In genomic region chr3:76735153-76735552, GRCh38 we compare ENCODE assay signal across 22 cellular contexts.
DNase-seq lines count a peak whose midpoint lies in the region; ATAC-seq lines count a peak whose summit lies in the region.
"Had no signal": no experiment of that assay in that cellular context is flagged by ENCODE, and none has a peak within 500 bp of the region (broad histone marks: within the 10 kb centered on the region; RNA-seq: fewer than 3 reads in every experiment).

No MANE protein-coding gene starts in this region.

- WGBS in mesendoderm (ENCODE audit: extremely low coverage, insufficient coverage, low lambda C conversion rate), result no CpG with 5 or more reads among the region's 3 CpGs

- H3K4me1 Mint-ChIP-seq in activated T-helper 1 cell treated with anti-CD3 and anti-CD28 coated beads, Interleukin-12 subunit alpha, Interleukin-12 subunit beta, Interleukin-2, Interleukin-4 antibody, amounts not matched to agents 30 ng/mL and 10 ng/mL and 1 ng/mL, durations not matched to agents 14 hours and 24 hours and 36 hours (ENCODE audit: low read depth), result no peaks in the 10 kb centered on the region
- H3K4me1 Mint-ChIP-seq: B cell had no signal

- no peaks in the 10 kb centered on the region for H3K27me3 Mint-ChIP-seq in activated T-helper 1 cell treated with anti-CD3 and anti-CD28 coated beads, Interleukin-12 subunit alpha, Interleukin-12 subunit beta, Interleukin-2, Interleukin-4 antibody, amounts not matched to agents 30 ng/mL and 10 ng/mL and 1 ng/mL, durations not matched to agents 14 hours and 24 hours and 36 hours (ENCODE audit: insufficient read depth)
- H3K27me3 Mint-ChIP-seq: B cell had no signal

- no peaks in the 10 kb centered on the region for H3K36me3 Mint-ChIP-seq in activated T-helper 1 cell treated with anti-CD3 and anti-CD28 coated beads, Interleukin-12 subunit alpha, Interleukin-12 subunit beta, Interleukin-2, Interleukin-4 antibody, amounts not matched to agents 30 ng/mL and 10 ng/mL and 1 ng/mL, durations not matched to agents 14 hours and 24 hours and 36 hours (ENCODE audit: low read depth)
- H3K36me3 Mint-ChIP-seq: CD8-positive, alpha-beta T cell had no signal

- H2BK120ac ChIP-seq in mesendoderm (ENCODE audit: low read depth, low read length), result no peak overlapping the region

- H3K79me2 ChIP-seq in mesendoderm (ENCODE audit: control insufficient read depth, insufficient read depth, low read length), result no peaks in the 10 kb centered on the region

- H3K4ac ChIP-seq in mesendoderm (ENCODE audit: low read depth, low read length), result no peak overlapping the region

- H3K27ac Mint-ChIP-seq in activated T-helper 1 cell treated with anti-CD3 and anti-CD28 coated beads, Interleukin-12 subunit alpha, Interleukin-12 subunit beta, Interleukin-2, Interleukin-4 antibody, amounts not matched to agents 30 ng/mL and 10 ng/mL and 1 ng/mL, durations not matched to agents 14 hours and 24 hours and 36 hours, result no peak overlapping the region
- H3K27ac Mint-ChIP-seq: B cell; CD8-positive, alpha-beta T cell had no signal

- no peaks in the 10 kb centered on the region for H3K36me3 ChIP-seq in mesendoderm (ENCODE audit: control insufficient read depth, insufficient read depth, low read length)
- H3K36me3 ChIP-seq: SJSA1 had no signal

- no peak overlapping the region for H3K4me2 ChIP-seq in mesendoderm (ENCODE audit: low read length)

- H3K27me3 ChIP-seq in mesendoderm (ENCODE audit: insufficient read depth, low read length, poor library complexity), result no peaks in the 10 kb centered on the region
- H3K27me3 ChIP-seq: SJSA1 had no signal

- no peak overlapping the region for H3K4me3 Mint-ChIP-seq in activated T-helper 1 cell treated with anti-CD3 and anti-CD28 coated beads, Interleukin-12 subunit alpha, Interleukin-12 subunit beta, Interleukin-2, Interleukin-4 antibody, amounts not matched to agents 30 ng/mL and 10 ng/mL and 1 ng/mL, durations not matched to agents 14 hours and 24 hours and 36 hours
- H3K4me3 Mint-ChIP-seq: B cell; CD8-positive, alpha-beta T cell had no signal

- H2BK15ac ChIP-seq in mesendoderm (replicated peaks; ENCODE audit: low read depth), result no peak overlapping the region

- DNase-seq in DMS153 treated with DMSO at 0.1 percent for 48 hours (lab: John Stamatoyannopoulos, UW; ENCODE audit: unreplicated experiment) (peak; percentile 2), NCI-H146 treated with DMSO at 0.1 percent for 48 hours (lab: John Stamatoyannopoulos, UW; ENCODE audit: unreplicated experiment) (peak; percentile 83), SHP77 (lab: John Stamatoyannopoulos, UW) (peak; percentile 55 to 59), mesendoderm (peak; percentile 12), activated T-cell treated with anti-CD3 and anti-CD28 coated beads for 4 hours (no peak)
- DNase-seq in activated T-helper 1 cell treated with anti-CD3 and anti-CD28 coated beads, Interleukin-12 subunit alpha, Interleukin-12 subunit beta, Interleukin-2, Interleukin-4 antibody, amounts not matched to agents 30 ng/mL and 10 ng/mL and 1 ng/mL, durations not matched to agents 14 hours and 24 hours and 36 hours (ENCODE audit: low spot score), result no peak
- DNase-seq: Caco-2; CD8-positive, alpha-beta T cell; Karpas-422; NCI-H1092; NCI-H1417 treated with DMSO at 0.1 percent for 48 hours; NCI-H187 treated with DMSO at 0.1 percent for 48 hours; NCI-H2107; NCI-H2227 treated with DMSO at 0.1 percent for 48 hours; NCI-H524; OCI-M1; T-helper 2 cell had no signal

- no peaks in the 10 kb centered on the region for H3K4me1 ChIP-seq in mesendoderm (ENCODE audit: control insufficient read depth, low read depth, low read length)
- H3K4me1 ChIP-seq: SJSA1 had no signal

- no peak overlapping the region for H2BK5ac ChIP-seq in mesendoderm (ENCODE audit: low read length)

- H3K4me3 ChIP-seq in mesendoderm (ENCODE audit: low read length), result no peak overlapping the region
- H3K4me3 ChIP-seq: SJSA1 had no signal

- H3K79me1 ChIP-seq in mesendoderm (ENCODE audit: low read length), result no peaks in the 10 kb centered on the region

- H3K9me3 Mint-ChIP-seq in activated T-helper 1 cell treated with anti-CD3 and anti-CD28 coated beads, Interleukin-12 subunit alpha, Interleukin-12 subunit beta, Interleukin-2, Interleukin-4 antibody, amounts not matched to agents 30 ng/mL and 10 ng/mL and 1 ng/mL, durations not matched to agents 14 hours and 24 hours and 36 hours, result peaks cover 26% of the 10 kb centered on the region

- no peak overlapping the region for H3K56ac ChIP-seq in mesendoderm (ENCODE audit: low read length)

- H3K23ac ChIP-seq in mesendoderm (ENCODE audit: low read length), result no peak overlapping the region

- no peak overlapping the region for H3K18ac ChIP-seq in mesendoderm (ENCODE audit: low read length)

- H3K9ac ChIP-seq in mesendoderm (ENCODE audit: low read length), result no peak overlapping the region

- H4K5ac ChIP-seq in mesendoderm (ENCODE audit: low read length), result no peak overlapping the region

- H4K8ac ChIP-seq in mesendoderm (ENCODE audit: low read depth, low read length), result no peak overlapping the region

- intact Hi-C loops in activated T-helper 1 cell treated with anti-CD3 and anti-CD28 coated beads, Interleukin-12 subunit alpha, Interleukin-12 subunit beta, Interleukin-2, Interleukin-4 antibody, amounts not matched to agents 30 ng/mL and 10 ng/mL and 1 ng/mL, durations not matched to agents 14 hours and 24 hours and 36 hours (cut with micrococcal nuclease), result no loop called here

- ATAC-seq in HG03469 (IDR thresholded peaks at IDR 0.05; ENCODE audit: unreplicated experiment), result no peak
- ATAC-seq: CD8-positive, alpha-beta T cell; HepG2 had no signal

- no peak overlapping the region for H2AK5ac ChIP-seq in mesendoderm (ENCODE audit: low read length)

- H3K27ac ChIP-seq in mesendoderm (ENCODE audit: low read depth, low read length), result no peak overlapping the region
- H3K27ac ChIP-seq: C4-2B, SJSA1 had no signal

Comparison
In these comparisons a context has a peak if more than half of its experiments do, and no peak if none do; other contexts are left out.
1. DNase-seq: peak in DMS153 treated with DMSO at 0.1 percent for 48 hours (single experiment), NCI-H146 treated with DMSO at 0.1 percent for 48 hours (single experiment), SHP77 (2 of 2) and mesendoderm (single experiment); none in activated T-helper 1 cell treated with anti-CD3 and anti-CD28 coated beads, Interleukin-12 subunit alpha, Interleukin-12 subunit beta, Interleukin-2, Interleukin-4 antibody, amounts not matched to agents 30 ng/mL and 10 ng/mL and 1 ng/mL, durations not matched to agents 14 hours and 24 hours and 36 hours (single experiment) and activated T-cell treated with anti-CD3 and anti-CD28 coated beads for 4 hours (single experiment).